Comparison of ENCODE assay signal across 11 cellular contexts in genomic region chr20:50416269-50416863, GRCh38.
DNase-seq lines count a peak whose midpoint lies in the region; ATAC-seq and TF ChIP-seq lines count a peak whose summit lies in the region.
"Had no signal": no experiment of that assay in that cellular context is flagged by ENCODE, and none has a peak within 500 bp of the region (broad histone marks: within the 10 kb centered on the region; RNA-seq: fewer than 3 reads in every experiment).

No MANE protein-coding gene starts in this region.

- DNase-seq in GM23248, result no peak
- DNase-seq in mammary epithelial cell, result no peak
- DNase-seq in left lung, result no peak
- DNase-seq in CD1c-positive myeloid dendritic cell (ENCODE audit: extremely low spot score), result no peak
- DNase-seq in SKM-1 (lab: John Stamatoyannopoulos, UW; ENCODE audit: unreplicated experiment), result no peak
- DNase-seq in dermis blood vessel endothelial cell, result no peak
- DNase-seq in NK-92 (lab: John Stamatoyannopoulos, UW; ENCODE audit: unreplicated experiment), result no peak
- DNase-seq: activated gamma-delta T cell treated with Interleukin-2 at 50 U/mL for 16 hours, KG1 had no signal

- CTCF ChIA-PET in mammary epithelial cell (lab: Charles Lee; ENCODE audit: low non-redundant PET), result no interaction called here

- peaks cover 9% of the 10 kb centered on the region for H3K4me1 ChIP-seq in GM23248 (ENCODE audit: insufficient read depth)
- peaks cover 23% of the 10 kb centered on the region for H3K4me1 ChIP-seq in mammary epithelial cell (ENCODE audit: insufficient read depth, low read length)
- peaks cover 23 to 72% of the 10 kb centered on the region in 2 donors for H3K4me1 ChIP-seq in left lung

- H2AFZ ChIP-seq in GM23248 (peak overlapping the region; percentile 86), mammary epithelial cell (ENCODE audit: low read depth, low read length) (peak overlapping the region; percentile 76)

- no peaks in the 10 kb centered on the region for H3K79me2 ChIP-seq in GM23248 (ENCODE audit: insufficient read depth)
- H3K79me2 ChIP-seq in mammary epithelial cell (ENCODE audit: insufficient read depth, low read length), result no peaks in the 10 kb centered on the region

- intact Hi-C loops in mammary epithelial cell (cut with micrococcal nuclease) (no loop called here), left lung (cut with DNase I) (no loop called here)

- ATAC-seq in left lung, result peak; percentile 30
- ATAC-seq: activated CD4-positive, CD25-positive, alpha-beta regulatory T cell treated with anti-CD3 and anti-CD28 coated beads, Interleukin-2, amount 50 U/mL, for 24 hours had no signal

- H3K4me2 ChIP-seq in GM23248 (ENCODE audit: unreplicated experiment) (peak overlapping the region; percentile 62), mammary epithelial cell (ENCODE audit: insufficient read depth, low read depth, low read length) (peak overlapping the region; percentile 59)

- in situ Hi-C loops in GM23248 (cut with MboI) (no loop called here), mammary epithelial cell (cut with MboI; ENCODE audit: low sequenced_read_pairs in 2 of 2) (no loop called here)

- dilution Hi-C loops in mammary epithelial cell (cut with HindIII; ENCODE audit: low sequenced_read_pairs), result loop anchor here (5.0 kb wide), 1 partner anchor 34 kb away; no protein-coding TSS in a partner anchor

- H3K9me3 ChIP-seq in GM23248 (ENCODE audit: low read depth), result no peaks in the 10 kb centered on the region
- peaks cover under 1% of the 10 kb centered on the region for H3K9me3 ChIP-seq in mammary epithelial cell (replicated peaks; ENCODE audit: insufficient read depth, low read length)
- H3K9me3 ChIP-seq in left lung, result no peaks in the 10 kb centered on the region

- 0 out of 2 replicates have a peak, but pooled peaks cover 7% of the 10 kb centered on the region for H3F3A ChIP-seq in GM23248 (ENCODE audit: insufficient read depth)

- BruUV-seq in mammary epithelial cell (replicated peaks; lab: Mats Ljungman, UMichigan), result no TSS peak

- H3K27ac ChIP-seq in GM23248 (peak overlapping the region; percentile 71), mammary epithelial cell (ENCODE audit: insufficient read depth, low read depth, low read length) (peak overlapping the region; percentile 73), left lung (peak overlapping the region; percentile 87 to 93), skin epidermis (peak overlapping the region in 20 of 21 experiments; percentile 39 to 98 (median 88))

- peak overlapping the region; percentile 43; the same call in 1 of the 2 replicates for H3K4me3 ChIP-seq in GM23248
- no peak overlapping the region for H3K4me3 ChIP-seq in mammary epithelial cell (replicated peaks in 1 of 3; ENCODE audit: insufficient read depth in 1 of 3, low read depth in 2 of 3, low read length in 3 of 3)
- no peak overlapping the region for H3K4me3 ChIP-seq in left lung
- H3K4me3 ChIP-seq in skin epidermis, result no peak overlapping the region

- H3K9ac ChIP-seq in GM23248 (peak overlapping the region; percentile 78), mammary epithelial cell (ENCODE audit: insufficient read depth, low read length) (peak overlapping the region; percentile 67)

- no peaks in the 10 kb centered on the region for H3K9me2 ChIP-seq in GM23248 (ENCODE audit: insufficient read depth)

- H4K20me1 ChIP-seq in GM23248 (ENCODE audit: insufficient read depth) (no peaks in the 10 kb centered on the region), mammary epithelial cell (ENCODE audit: insufficient read depth, low read length) (no peaks in the 10 kb centered on the region)

- 82 to 93% methylated on average over 12 of the region's 12 CpGs for WGBS in GM23248 (ENCODE audit: low coverage in 1 of 2, low lambda C conversion rate in 2 of 2, missing lambda C conversion rate in 2 of 2), 2 experiments
- WGBS in mammary epithelial cell (ENCODE audit: low coverage, missing lambda C conversion rate), result 75% methylated on average over 10 of the region's 12 CpGs

- H3K27me3 ChIP-seq in GM23248 (replicated peaks; ENCODE audit: insufficient read depth) (no peaks in the 10 kb centered on the region), mammary epithelial cell (ENCODE audit: insufficient read depth, low read length) (no peaks in the 10 kb centered on the region), left lung (no peaks in the 10 kb centered on the region)

- H3K36me3 ChIP-seq in GM23248 (ENCODE audit: low read depth) (no peaks in the 10 kb centered on the region), mammary epithelial cell (ENCODE audit: insufficient read depth, low read length) (no peaks in the 10 kb centered on the region), left lung (no peaks in the 10 kb centered on the region)

- no peak for TF ChIP-seq CTCF in mammary epithelial cell (conservative IDR thresholded peaks at IDR 0.05 in 1 of 2, IDR thresholded peaks at IDR 0.05 in 1 of 2; ENCODE audit: extremely low read depth in 1 of 2, insufficient read depth in 1 of 2, low read depth in 1 of 2, low read length in 2 of 2)
- no peak for TF ChIP-seq CTCF in left lung (IDR thresholded peaks at IDR 0.05)
